Comparison of ENCODE assay signal across 15 cellular contexts in the genomic region with DNA sequence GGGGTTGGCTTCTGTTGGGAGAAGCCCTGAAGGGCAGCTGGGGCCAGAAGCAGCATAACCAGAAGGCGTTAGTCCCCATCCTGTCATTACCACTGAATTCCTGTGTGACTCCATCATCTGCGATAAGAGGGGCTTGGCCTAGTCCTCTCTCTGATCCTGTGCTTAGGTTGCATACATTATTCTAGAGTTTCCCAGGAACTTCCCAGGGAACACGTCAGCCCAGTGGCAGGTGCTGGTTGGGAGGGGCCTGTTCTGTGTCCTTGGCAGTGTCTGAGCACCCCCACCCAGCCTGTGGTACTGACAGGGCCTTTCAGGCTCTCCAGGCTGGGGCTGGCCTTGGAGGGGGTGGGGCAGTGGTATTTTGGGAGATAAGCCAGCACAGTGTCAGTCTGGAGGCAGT. TPM values are rescaled to one million over a fixed set of nuclear protein-coding genes. Genes with fewer than 3 reads are reported as not detected.
DNase-seq lines count a peak whose midpoint lies in the region; ATAC-seq, FAIRE-seq and TF ChIP-seq lines count a peak whose summit lies in the region.
"Had no signal": no experiment of that assay in that cellular context is flagged by ENCODE, and none has a peak within 500 bp of the region (broad histone marks: within the 10 kb centered on the region; RNA-seq: fewer than 3 reads in every experiment).

No MANE protein-coding gene starts in this region.

- no peak overlapping the region for H3K23ac ChIP-seq in H1 (ENCODE audit: insufficient read length)

- H3K4me1 Mint-ChIP-seq in immature natural killer cell, result peaks cover 4 to 10% of the 10 kb centered on the region in 2 donors

- H3K14ac ChIP-seq in H1 (ENCODE audit: insufficient read length), result no peak overlapping the region

- in situ Hi-C loops in G401 (cut with HindIII; ENCODE audit: low sequenced_read_pairs), result no loop called here

- no peak overlapping the region for H4K5ac ChIP-seq in H1 (ENCODE audit: insufficient read length, low read depth, low read length)

- H3K79me2 ChIP-seq in H1 (ENCODE audit: control insufficient read depth in 1 of 2, insufficient read depth in 2 of 2, low read length in 2 of 2), result no peaks in the 10 kb centered on the region

- H2BK5ac ChIP-seq in H1 (ENCODE audit: low read depth, low read length), result no peak overlapping the region

- H3K27me3 ChIP-seq in H1 (replicated peaks in 1 of 4; ENCODE audit: control insufficient read depth in 3 of 4, extremely low read depth in 1 of 4, insufficient read depth in 3 of 4, low read length in 3 of 4) (no peaks in the 10 kb centered on the region), left lung (no peaks in the 10 kb centered on the region), testis (no peaks in the 10 kb centered on the region)

- no peak overlapping the region for H3K9ac ChIP-seq in H1 (replicated peaks in 1 of 4; ENCODE audit: extremely low read depth in 1 of 4, low read depth in 3 of 4, low read length in 3 of 4)

- H2BK120ac ChIP-seq in H1 (replicated peaks; ENCODE audit: low read depth, low read length), result no peak overlapping the region

- FAIRE-seq in H1 (lab: Jason Lieb, UNC), result no peak

- no peak overlapping the region for H2AFZ ChIP-seq in H1 (ENCODE audit: low read length)

- peaks cover 2 to 3% (median 2%) of the 10 kb centered on the region in 3 donors for H3K27me3 Mint-ChIP-seq in immature natural killer cell (ENCODE audit: low read depth in 3 of 3)
- H3K27me3 Mint-ChIP-seq: activated CD4-positive, alpha-beta memory T cell treated with anti-CD3 and anti-CD28 coated beads for 36 hours; T-helper 17 cell had no signal

- peak overlapping the region in 1 of 6 donors; percentile 20 for H3K27ac Mint-ChIP-seq in immature natural killer cell
- H3K27ac Mint-ChIP-seq: activated CD4-positive, alpha-beta memory T cell treated with anti-CD3 and anti-CD28 coated beads for 36 hours; dendritic cell treated with granulocyte-macrophage colony-stimulating factor and Interleukin-4, amounts not matched to agents 40 ng/mL and 50 ng/mL, for 4 days; T-helper 17 cell had no signal

- H3K36me3 ChIP-seq in H1 (ENCODE audit: control insufficient read depth in 2 of 4, insufficient read depth in 4 of 4, low read length in 3 of 4) (no peaks in the 10 kb centered on the region), left lung (no peaks in the 10 kb centered on the region), testis (ENCODE audit: low read depth, missing control alignments) (no peaks in the 10 kb centered on the region)
- H3K36me3 ChIP-seq: thoracic aorta had no signal

- H3K23me2 ChIP-seq in H1 (ENCODE audit: low read depth, low read length), result no peaks in the 10 kb centered on the region

- CTCF ChIA-PET in H1 (lab: Charles Lee; ENCODE audit: partially characterized antibody), result interaction anchor here (1.1 to 1.4 kb wide), 2 partner anchors 38 to 232 kb away, joined by 3 read pairs; no protein-coding TSS in a partner anchor

- H3K36me3 Mint-ChIP-seq in immature natural killer cell, result no peaks in the 10 kb centered on the region
- H3K36me3 Mint-ChIP-seq: activated CD4-positive, alpha-beta memory T cell treated with anti-CD3 and anti-CD28 coated beads for 36 hours had no signal

- peaks cover 0 to 2% (median 0%) of the 10 kb centered on the region in 6 donors for H3K9me3 Mint-ChIP-seq in immature natural killer cell

- H3K9me3 ChIP-seq in H1 (ENCODE audit: insufficient read depth in 2 of 2, low read depth in 1 of 2, low read length in 1 of 2), result no peaks in the 10 kb centered on the region
- no peaks in the 10 kb centered on the region for H3K9me3 ChIP-seq in left lung
- no peaks in the 10 kb centered on the region for H3K9me3 ChIP-seq in testis
- H3K9me3 ChIP-seq: thoracic aorta had no signal

- H2BK15ac ChIP-seq in H1 (ENCODE audit: low read length), result no peak overlapping the region

- no peak overlapping the region for H3K18ac ChIP-seq in H1 (ENCODE audit: extremely low read depth, low read length)

- H3K4me3 Mint-ChIP-seq in immature natural killer cell, result no peak overlapping the region
- H3K4me3 Mint-ChIP-seq: activated CD4-positive, alpha-beta memory T cell treated with anti-CD3 and anti-CD28 coated beads for 36 hours; dendritic cell treated with granulocyte-macrophage colony-stimulating factor and Interleukin-4, amounts not matched to agents 40 ng/mL and 50 ng/mL, for 4 days; T-helper 17 cell had no signal

- no peak overlapping the region for H3K4me3 ChIP-seq in H1 (ENCODE audit: extremely low read depth in 1 of 4, insufficient read depth in 2 of 4, low read depth in 3 of 4, low read length in 4 of 4)
- no peak overlapping the region for H3K4me3 ChIP-seq in left lung
- no peak overlapping the region for H3K4me3 ChIP-seq in testis
- H3K4me3 ChIP-seq: thoracic aorta had no signal

- no peak overlapping the region for H3K56ac ChIP-seq in H1 (replicated peaks; ENCODE audit: insufficient read length, low read depth, low read length)

- TF ChIP-seq EP300 in H1 (IDR thresholded peaks at IDR 0.05; ENCODE audit: borderline replicate concordance in 1 of 2, low read depth in 2 of 2, low read length in 2 of 2), result no peak

- no peak overlapping the region for H3K4ac ChIP-seq in H1 (replicated peaks; ENCODE audit: insufficient read length, low read depth, low read length)

- TF ChIP-seq CTCF in H1 (IDR thresholded peaks at IDR 0.05; ENCODE audit: control extremely low read depth in 1 of 3, insufficient read depth in 1 of 3, low read depth in 1 of 3, low read length in 3 of 3), result no peak
- TF ChIP-seq CTCF in left lung (IDR thresholded peaks at IDR 0.05), result no peak
- TF ChIP-seq CTCF in testis (IDR thresholded peaks at IDR 0.05), result no peak

- H3K27ac ChIP-seq in H1 (ENCODE audit: low read depth, low read length) (no peak overlapping the region), left lung (no peak overlapping the region), testis (no peak overlapping the region)
- H3K27ac ChIP-seq: thoracic aorta had no signal

- H4K91ac ChIP-seq in H1 (replicated peaks; ENCODE audit: insufficient read length, low read length), result no peak overlapping the region

- TF ChIP-seq POLR2A in H1 (IDR thresholded peaks at IDR 0.05; ENCODE audit: control extremely low read depth in 1 of 2, low read depth in 2 of 2, low read length in 2 of 2), result no peak
- no peak for TF ChIP-seq POLR2A in testis (IDR thresholded peaks at IDR 0.05)

- POLR2A ChIA-PET in H1 (lab: Charles Lee; ENCODE audit: partially characterized antibody), result no interaction called here

- TF ChIP-seq RAD21 in H1 (IDR thresholded peaks at IDR 0.05 in 1 of 2, conservative IDR thresholded peaks at IDR 0.05 in 1 of 2; ENCODE audit: low read depth in 2 of 2, low read length in 2 of 2), result no peak

- WGBS in H1 (ENCODE audit: extremely low coverage in 1 of 2, insufficient coverage in 1 of 2, insufficient read length in 1 of 2, insufficient replicate concordance in 2 of 2, low coverage in 1 of 2, low lambda C conversion rate in 2 of 2, missing lambda C conversion rate in 1 of 2), 2 experiments, result 75% methylated on average over 3 of the region's 3 CpGs; no CpG with 5 or more reads in 1 of the 2 experiments
- 72 to 83% methylated on average over 3 of the region's 3 CpGs for WGBS in testis, 2 donors

- H4K8ac ChIP-seq in H1 (ENCODE audit: extremely low read depth, insufficient read depth, low read length), result peak overlapping the region; percentile 22; the same call in 1 of the 2 replicates

- H2AK5ac ChIP-seq in H1 (ENCODE audit: low read depth, low read length), result no peak overlapping the region

- H3K79me1 ChIP-seq in H1 (ENCODE audit: low read depth, low read length), result no peaks in the 10 kb centered on the region

- DNase-seq in AG08395 (ENCODE audit: low spot score) (peak; percentile 24), HT1080 (ENCODE audit: low read depth) (peak; percentile 88), H1 (ENCODE audit: low read depth in 1 of 2, low spot score in 2 of 2) (no peak), left lung (peak in 1 of 2 donors; percentile 61), G401 (ENCODE audit: low spot score) (no peak), immature natural killer cell (no peak), testis (no peak)
- DNase-seq: activated CD4-positive, alpha-beta memory T cell treated with anti-CD3 and anti-CD28 coated beads for 36 hours; activated naive CD4-positive, alpha-beta T cell treated with anti-CD3 and anti-CD28 coated beads, Interleukin-2, amount 50 U/mL, for 16 hours; glutamatergic neuron; NCI-H2081 treated with DMSO at 0.1 percent for 48 hours; T-helper 17 cell had no signal

- H4K20me1 ChIP-seq in H1 (replicated peaks in 1 of 2; ENCODE audit: control insufficient read depth in 1 of 2, insufficient read depth in 2 of 2, low read length in 2 of 2), result no peaks in the 10 kb centered on the region

- H3K4me2 ChIP-seq in H1 (ENCODE audit: insufficient read depth in 1 of 2, low read depth in 2 of 2, low read length in 2 of 2), result no peak overlapping the region

- no peak overlapping the region for H2BK12ac ChIP-seq in H1 (ENCODE audit: low read depth, low read length)

- H3K4me1 ChIP-seq in H1 (replicated peaks in 1 of 4; ENCODE audit: control insufficient read depth in 3 of 4, insufficient read depth in 4 of 4, low read length in 3 of 4) (peaks cover 0 to 2% (median 0%) of the 10 kb centered on the region in 4 experiments; a peak in 2 of 7 replicates), left lung (no peaks in the 10 kb centered on the region), testis (peaks cover 13% of the 10 kb centered on the region)

- H2BK20ac ChIP-seq in H1 (ENCODE audit: low read length), result no peak overlapping the region

- intact Hi-C loops in left lung (cut with DNase I) (no loop called here), testis (cut with DNase I; ENCODE audit: low total_unique reads) (no loop called here)

- ATAC-seq in left lung, result peak; percentile 74
- no peak for ATAC-seq in GM21723 (IDR thresholded peaks at IDR 0.05; ENCODE audit: unreplicated experiment)
- ATAC-seq: T-helper 17 cell had no signal

RNA-seq across cellular contexts. Expression of a gene that starts 4.5 kb away (rescaled TPM):
- 0.17 and 0.59 TPM in 2 replicates for total RNA-seq in HT1080 (2014; rRNA removed; shearing (Covaris generic))
- polyA plus RNA-seq in HT1080 (2015; cell fraction: cytosol; rRNA removed), result 0.08 and 0.12 TPM in 2 replicates
- polyA plus RNA-seq in HT1080 (2015; cell fraction: nucleus; rRNA removed), result 0.31 and 0.79 TPM in 2 replicates
- 0.59 and 1.4 TPM in 2 replicates for total RNA-seq in H1 (2021; fragmentation: NEBNext Ultra II Directional; extraction: Animal tissue kit (Norgen Biotek cat#: 25700))
- polyA plus RNA-seq in H1 (2011; rRNA removed), result 0.42 and 0.63 TPM in 2 replicates
- polyA plus RNA-seq in H1 (2011; cell fraction: cytosol; rRNA removed), result 0.67 TPM
- 2.0 TPM for polyA plus RNA-seq in H1 (2011; cell fraction: nucleus; rRNA removed)
- polyA plus RNA-seq in H1 (2012, experiment 1 of 2), result 0.48 to 0.59 TPM (median 0.49 TPM) in 4 replicates
- 0.37 TPM for polyA plus RNA-seq in H1 (2012, experiment 2 of 2)
- polyA plus RNA-seq in H1 (2013, experiment 1 of 2), result 0.28 TPM
- 0.40 TPM for polyA plus RNA-seq in H1 (2013, experiment 2 of 2)
- 0.16 and 0.41 TPM in 2 replicates for polyA minus RNA-seq in H1 (2011; rRNA and poly(A)+ RNA removed)
- 0.66 TPM for polyA minus RNA-seq in H1 (2011; cell fraction: cytosol; rRNA and poly(A)+ RNA removed)
- 0.90 TPM for polyA minus RNA-seq in H1 (2011; cell fraction: nucleus; rRNA and poly(A)+ RNA removed)
- total RNA-seq in left lung, result 1 to 10 TPM; 1.5 to 7.3 TPM
- total RNA-seq in G401 (2014; rRNA removed; shearing (Covaris generic)), result 2.7 and 3.2 TPM in 2 replicates
- polyA plus RNA-seq in immature natural killer cell, result 10 to 100 TPM in 1 of 3 donors, 1 to 10 TPM in 2; 3.1 to 13.0 (median 9.5) TPM
- total RNA-seq in testis, result 1 to 10 TPM; 2.1 to 3.5 TPM
- polyA plus RNA-seq in testis (ENCODE audit: insufficient read depth, low read depth, low replicate concordance), result 5.2 TPM

Comparison
In these comparisons a context has a peak if more than half of its experiments do, and no peak if none do; other contexts are left out.
1. DNase-seq: peak in AG08395 (single experiment) and HT1080 (single experiment); none in H1 (0 of 2), G401 (single experiment), immature natural killer cell (0 of 3) and testis (single experiment).